11 cellular contexts compared by ENCODE assay signal in genomic region chr1:22089787-22090186, GRCh38. TPM values are rescaled to one million over a fixed set of nuclear protein-coding genes. Genes with fewer than 3 reads are reported as not detected.
A peak's percentile ranks its signal among the peaks of the same experiment; 100 is the strongest.
DNase-seq lines count a peak whose midpoint lies in the region; ATAC-seq and TF ChIP-seq lines count a peak whose summit lies in the region.
"Had no signal": no experiment of that assay in that cellular context is flagged by ENCODE, and none has a peak within 500 bp of the region (broad histone marks: within the 10 kb centered on the region; RNA-seq: fewer than 3 reads in every experiment).

No MANE protein-coding gene starts in this region.

- intact Hi-C loops in naive thymus-derived CD4-positive, alpha-beta T cell (cut with micrococcal nuclease): loop anchor here (1.0 to 5.0 kb wide), 3 partner anchors 12 to 65 kb away; partner anchors contain the start of gene CDC42 (in 1 of the 2)

- H3K9me3 Mint-ChIP-seq in CD8-positive, alpha-beta memory T cell: no peaks in the 10 kb centered on the region
- no peaks in the 10 kb centered on the region for H3K9me3 Mint-ChIP-seq in naive thymus-derived CD4-positive, alpha-beta T cell

- H3K27ac Mint-ChIP-seq in CD8-positive, alpha-beta memory T cell: peak overlapping the region; percentile 51 to 93 (median 88)
- peak overlapping the region; percentile 68 to 93 (median 78) for H3K27ac Mint-ChIP-seq in naive thymus-derived CD4-positive, alpha-beta T cell

- H3K36me3 Mint-ChIP-seq in CD8-positive, alpha-beta memory T cell: peaks cover 5 to 87% (median 34%) of the 10 kb centered on the region in 3 donors
- peaks cover 18 to 60% (median 21%) of the 10 kb centered on the region in 5 donors for H3K36me3 Mint-ChIP-seq in naive thymus-derived CD4-positive, alpha-beta T cell

- H3K4me3 ChIP-seq in CD8-positive, alpha-beta memory T cell (ENCODE audit: low read length): peak overlapping the region; percentile 30
- H3K4me3 ChIP-seq in Jurkat, Clone E6-1 (ENCODE audit: low read length): peak overlapping the region; percentile 42
- peak overlapping the region; percentile 32 for H3K4me3 ChIP-seq in adipocyte (ENCODE audit: low read length)
- H3K4me3 ChIP-seq in naive thymus-derived CD4-positive, alpha-beta T cell (ENCODE audit: low read length): peak overlapping the region; percentile 16
- no peak overlapping the region for H3K4me3 ChIP-seq in Peyer's patch
- H3K4me3 ChIP-seq: SJSA1 had no signal

- peak; percentile 35 for ATAC-seq in naive thymus-derived CD4-positive, alpha-beta T cell
- ATAC-seq in HG03175 (IDR thresholded peaks at IDR 0.05; ENCODE audit: unreplicated experiment) (no peak), GM21619 (IDR thresholded peaks at IDR 0.05; ENCODE audit: unreplicated experiment) (no peak)

- no peaks in the 10 kb centered on the region for H3K27me3 ChIP-seq in CD8-positive, alpha-beta memory T cell (ENCODE audit: insufficient read depth, low read length, poor library complexity, severe bottlenecking)
- H3K27me3 ChIP-seq in adipocyte (replicated peaks; ENCODE audit: control insufficient read depth, insufficient read depth, low read length) (no peaks in the 10 kb centered on the region), Peyer's patch (no peaks in the 10 kb centered on the region)
- H3K27me3 ChIP-seq in naive thymus-derived CD4-positive, alpha-beta T cell (ENCODE audit: control insufficient read depth in 2 of 2, insufficient read depth in 2 of 2, low read length in 2 of 2): no peaks in the 10 kb centered on the region
- H3K27me3 ChIP-seq: SJSA1 had no signal

- no peak for TF ChIP-seq POLR2A in Peyer's patch (IDR thresholded peaks at IDR 0.05)

- no peak overlapping the region for H3K27ac ChIP-seq in CD8-positive, alpha-beta memory T cell (ENCODE audit: low read depth, low read length)
- H3K27ac ChIP-seq in naive thymus-derived CD4-positive, alpha-beta T cell (ENCODE audit: low read depth, low read length): peak overlapping the region; percentile 63
- no peak overlapping the region for H3K27ac ChIP-seq in Peyer's patch
- H3K27ac ChIP-seq: SJSA1 had no signal

- POLR2A ChIA-PET in CD8-positive, alpha-beta memory T cell (lab: Charles Lee): interaction anchor here (0.8 kb wide), 1 partner anchor 37 kb away, joined by 4 read pairs; the partner anchor contains the start of gene CDC42
- POLR2A ChIA-PET in naive thymus-derived CD4-positive, alpha-beta T cell (lab: Charles Lee): interaction anchor here (0.7 to 2.5 kb wide), 9 partner anchors 11 to 67 kb away, joined by 3 to 13 read pairs (median 4); no protein-coding TSS in a partner anchor

- no peaks in the 10 kb centered on the region for H3K9me3 ChIP-seq in CD8-positive, alpha-beta memory T cell (ENCODE audit: low read length)
- H3K9me3 ChIP-seq in adipocyte (ENCODE audit: control insufficient read depth, low read length) (no peaks in the 10 kb centered on the region), Peyer's patch (no peaks in the 10 kb centered on the region)
- H3K9me3 ChIP-seq in naive thymus-derived CD4-positive, alpha-beta T cell (ENCODE audit: control insufficient read depth in 2 of 3, low read length in 3 of 3): no peaks in the 10 kb centered on the region
- H3K9me3 ChIP-seq: SJSA1 had no signal

- no peaks in the 10 kb centered on the region for H3K27me3 Mint-ChIP-seq in CD8-positive, alpha-beta memory T cell
- H3K27me3 Mint-ChIP-seq in naive thymus-derived CD4-positive, alpha-beta T cell: no peaks in the 10 kb centered on the region

- H3K9ac ChIP-seq in adipocyte (ENCODE audit: low read length): no peak overlapping the region

- DNase-seq in CD8-positive, alpha-beta memory T cell: peak in 2 of 5 donors; percentile 4 to 29
- DNase-seq in Jurkat, Clone E6-1 (ENCODE audit: low read depth, low spot score): peak; percentile 79
- DNase-seq in adipocyte (ENCODE audit: low read depth): no peak
- peak in 5 of 9 donors; percentile 12 to 19 (median 16) for DNase-seq in naive thymus-derived CD4-positive, alpha-beta T cell
- DNase-seq in germinal center (ENCODE audit: low spot score): no peak
- no peak for DNase-seq in Peyer's patch
- DNase-seq: DMS153, NCI-H1105 had no signal

- CTCF ChIA-PET in CD8-positive, alpha-beta memory T cell (lab: Charles Lee): interaction anchor here (1.1 to 1.5 kb wide), 3 partner anchors 9 to 65 kb away, joined by 3 to 4 read pairs (median 4); no protein-coding TSS in a partner anchor
- CTCF ChIA-PET in naive thymus-derived CD4-positive, alpha-beta T cell (lab: Charles Lee): interaction anchor here (0.8 to 2.1 kb wide), 4 partner anchors 21 to 66 kb away, joined by 3 to 8 read pairs (median 4); no protein-coding TSS in a partner anchor

- peaks cover 81 to 95% (median 91%) of the 10 kb centered on the region in 3 donors for H3K4me1 Mint-ChIP-seq in CD8-positive, alpha-beta memory T cell
- peaks cover 69 to 97% (median 93%) of the 10 kb centered on the region in 7 donors for H3K4me1 Mint-ChIP-seq in naive thymus-derived CD4-positive, alpha-beta T cell

- H3K4me1 ChIP-seq in CD8-positive, alpha-beta memory T cell (ENCODE audit: insufficient read depth, low read length): peaks cover 57% of the 10 kb centered on the region
- H3K4me1 ChIP-seq in adipocyte (ENCODE audit: control insufficient read depth, insufficient read depth, low read length): peaks cover 25% of the 10 kb centered on the region
- peaks cover 48 to 57% of the 10 kb centered on the region in 2 donors for H3K4me1 ChIP-seq in naive thymus-derived CD4-positive, alpha-beta T cell (ENCODE audit: control insufficient read depth in 2 of 2, insufficient read depth in 2 of 2, low read length in 2 of 2)
- peaks cover 0 to 21% (median 12%) of the 10 kb centered on the region in 4 donors for H3K4me1 ChIP-seq in Peyer's patch

- TF ChIP-seq CTCF in Peyer's patch (IDR thresholded peaks at IDR 0.05): no peak

- peaks cover 37% of the 10 kb centered on the region for H3K36me3 ChIP-seq in CD8-positive, alpha-beta memory T cell (ENCODE audit: insufficient read depth, low read length)
- H3K36me3 ChIP-seq in adipocyte (ENCODE audit: control insufficient read depth, insufficient read depth, low read length, severe bottlenecking) (peaks cover 64% of the 10 kb centered on the region), Peyer's patch (peaks cover 0 to 66% (median 0%) of the 10 kb centered on the region in 3 donors)
- peaks cover 6 to 51% (median 20%) of the 10 kb centered on the region in 3 experiments for H3K36me3 ChIP-seq in naive thymus-derived CD4-positive, alpha-beta T cell (ENCODE audit: control insufficient read depth in 2 of 3, insufficient read depth in 3 of 3, low read length in 3 of 3)

- peak overlapping the region; percentile 28 to 83 (median 73) for H3K4me3 Mint-ChIP-seq in CD8-positive, alpha-beta memory T cell
- peak overlapping the region; percentile 76 to 87 (median 78) for H3K4me3 Mint-ChIP-seq in naive thymus-derived CD4-positive, alpha-beta T cell

RNA-seq across cellular contexts. Expression of gene CDC42, which starts 37.3 kb away (rescaled TPM):
- 100 to 1,000 TPM; 317 to 347 TPM for total RNA-seq in CD8-positive, alpha-beta memory T cell
- polyA plus RNA-seq in CD8-positive, alpha-beta memory T cell: 294 TPM
- polyA plus RNA-seq in Jurkat, Clone E6-1 (2012; ENCODE audit: insufficient read depth, insufficient read length): 173 TPM
- 100 to 1,000 TPM; 186 to 385 (median 305) TPM for total RNA-seq in naive thymus-derived CD4-positive, alpha-beta T cell
- 100 to 1,000 TPM; 186 to 427 TPM for polyA plus RNA-seq in naive thymus-derived CD4-positive, alpha-beta T cell
- total RNA-seq in Peyer's patch: 100 to 1,000 TPM in 3 of 4 donors, 10 to 100 TPM in 1; 89.6 to 224 (median 157) TPM

RNA-seq across cellular contexts. Expression of gene WNT4, which starts 53.1 kb away (rescaled TPM):
- not detected for total RNA-seq in CD8-positive, alpha-beta memory T cell
- polyA plus RNA-seq in CD8-positive, alpha-beta memory T cell: 0.08 TPM
- not detected for polyA plus RNA-seq in Jurkat, Clone E6-1 (2012; ENCODE audit: insufficient read depth, insufficient read length)
- not detected for total RNA-seq in naive thymus-derived CD4-positive, alpha-beta T cell
- polyA plus RNA-seq in naive thymus-derived CD4-positive, alpha-beta T cell: under 1 TPM in 1 of 2 donors, not detected in 1; 0.05 TPM
- total RNA-seq in Peyer's patch: 1 to 10 TPM; 1.4 to 5.0 (median 2.5) TPM
- total RNA-seq: SJSA1 had no signal

Comparison
In these comparisons a context has a peak if more than half of its experiments do, and no peak if none do; other contexts are left out.
1. DNase-seq: peak in Jurkat, Clone E6-1 (single experiment) and naive thymus-derived CD4-positive, alpha-beta T cell (5 of 9); none in adipocyte (single experiment), germinal center (single experiment) and Peyer's patch (0 of 3).
2. H3K4me3 ChIP-seq: peak in CD8-positive, alpha-beta memory T cell (single experiment), Jurkat, Clone E6-1 (single experiment), adipocyte (single experiment) and naive thymus-derived CD4-positive, alpha-beta T cell (single experiment); none in Peyer's patch (0 of 4).